20 cellular contexts compared by ENCODE assay signal in genomic region chr4:30863031-30863430, GRCh38.
A peak's percentile ranks its signal among the peaks of the same experiment; 100 is the strongest.
DNase-seq lines count a peak whose midpoint lies in the region; ATAC-seq and TF ChIP-seq lines count a peak whose summit lies in the region.
"Had no signal": no experiment of that assay in that cellular context is flagged by ENCODE, and none has a peak within 500 bp of the region (broad histone marks: within the 10 kb centered on the region; RNA-seq: fewer than 3 reads in every experiment).

No MANE protein-coding gene starts in this region.

- H3K79me2 ChIP-seq in hepatocyte = peaks cover 4% of the 10 kb centered on the region

- H3K27me3 ChIP-seq in foreskin keratinocyte (no peaks in the 10 kb centered on the region), thoracic aorta (replicated peaks; ENCODE audit: insufficient read depth) (no peaks in the 10 kb centered on the region), hepatocyte (no peaks in the 10 kb centered on the region)
- H3K27me3 ChIP-seq: BLaER1, ovary had no signal

- no peak overlapping the region for H3K4me2 ChIP-seq in hepatocyte
- H3K4me2 ChIP-seq: BLaER1 had no signal

- H3K9me3 Mint-ChIP-seq in brain = no peaks in the 10 kb centered on the region
- H3K9me3 Mint-ChIP-seq: dendritic cell treated with granulocyte-macrophage colony-stimulating factor and Interleukin-4, amounts not matched to agents 40 ng/mL and 50 ng/mL, for 4 days had no signal

- H3K9me3 ChIP-seq in thoracic aorta (no peaks in the 10 kb centered on the region), hepatocyte (ENCODE audit: low read depth) (no peaks in the 10 kb centered on the region)
- H3K9me3 ChIP-seq: BLaER1, ovary had no signal

- WGBS in hepatocyte (ENCODE audit: low lambda C conversion rate, missing lambda C conversion rate) = 77% methylated on average over 2 of the region's 2 CpGs

- DNase-seq in HS-5 (ENCODE audit: low read depth) (peak; percentile 71), foreskin keratinocyte (peak; percentile 15 to 41), thoracic aorta (ENCODE audit: low spot score) (no peak), hepatocyte (ENCODE audit: low spot score) (no peak)
- DNase-seq: activated CD4-positive, alpha-beta T cell treated with anti-CD3 and anti-CD28 coated beads for 36 hours; activated CD8-positive, alpha-beta memory T cell treated with anti-CD3 and anti-CD28 coated beads, Interleukin-2, amount 10 ng/mL, durations not matched to agents 7 days and 5 days; activated gamma-delta T cell; anterior cingulate cortex; GDM1; NCI-H1417; NCI-H2171 treated with DMSO at 0.1 percent for 48 hours; NCI-H774; ovary had no signal

- H3K4me1 Mint-ChIP-seq in brain = peaks cover 53% of the 10 kb centered on the region
- H3K4me1 Mint-ChIP-seq: activated CD4-positive, alpha-beta T cell treated with anti-CD3 and anti-CD28 coated beads for 36 hours; activated CD8-positive, alpha-beta memory T cell treated with anti-CD3 and anti-CD28 coated beads, Interleukin-2, amount 10 ng/mL, durations not matched to agents 7 days and 5 days had no signal

- peak overlapping the region in 3 of 5 experiments; percentile 28 to 55 (median 28) for H3K27ac Mint-ChIP-seq in brain
- H3K27ac Mint-ChIP-seq: activated CD4-positive, alpha-beta T cell treated with anti-CD3 and anti-CD28 coated beads for 36 hours; activated CD8-positive, alpha-beta memory T cell treated with anti-CD3 and anti-CD28 coated beads, Interleukin-2, amount 10 ng/mL, durations not matched to agents 7 days and 5 days; dendritic cell treated with granulocyte-macrophage colony-stimulating factor and Interleukin-4, amounts not matched to agents 40 ng/mL and 50 ng/mL, for 4 days had no signal

- no peak overlapping the region for H3K4me3 Mint-ChIP-seq in brain
- H3K4me3 Mint-ChIP-seq: activated CD4-positive, alpha-beta T cell treated with anti-CD3 and anti-CD28 coated beads for 36 hours; activated CD8-positive, alpha-beta memory T cell treated with anti-CD3 and anti-CD28 coated beads, Interleukin-2, amount 10 ng/mL, durations not matched to agents 7 days and 5 days; dendritic cell treated with granulocyte-macrophage colony-stimulating factor and Interleukin-4, amounts not matched to agents 40 ng/mL and 50 ng/mL, for 4 days had no signal

- H3K4me1 ChIP-seq in foreskin keratinocyte = peaks cover 17% of the 10 kb centered on the region
- peaks cover 39 to 80% of the 10 kb centered on the region in 2 donors for H3K4me1 ChIP-seq in thoracic aorta (ENCODE audit: control insufficient read depth in 1 of 2, low read depth in 2 of 2)
- peaks cover 14% of the 10 kb centered on the region for H3K4me1 ChIP-seq in hepatocyte (ENCODE audit: insufficient read depth)
- H3K4me1 ChIP-seq: BLaER1 had no signal

- no peak for TF ChIP-seq CTCF in brain (conservative IDR thresholded peaks at IDR 0.05)
- TF ChIP-seq CTCF in foreskin keratinocyte (conservative IDR thresholded peaks at IDR 0.05) = no peak
- no peak for TF ChIP-seq CTCF in thoracic aorta (IDR thresholded peaks at IDR 0.05)
- TF ChIP-seq CTCF in hepatocyte (IDR thresholded peaks at IDR 0.05; ENCODE audit: poor library complexity) = no peak

- ATAC-seq in foreskin keratinocyte = no peak
- no peak for ATAC-seq in thoracic aorta (ENCODE audit: insufficient number of reproducible peaks, low FRiP score, low read depth)
- no peak for ATAC-seq in HG02973 (IDR thresholded peaks at IDR 0.05; ENCODE audit: unreplicated experiment)
- no peak for ATAC-seq in GM21576 (IDR thresholded peaks at IDR 0.05; ENCODE audit: unreplicated experiment)
- no peak for ATAC-seq in GM19324 (IDR thresholded peaks at IDR 0.05; ENCODE audit: low FRiP score, unreplicated experiment)
- ATAC-seq: activated CD4-positive, alpha-beta T cell treated with anti-CD3 and anti-CD28 coated beads for 36 hours; activated CD8-positive, alpha-beta memory T cell treated with anti-CD3 and anti-CD28 coated beads, Interleukin-2, amount 10 ng/mL, durations not matched to agents 7 days and 5 days had no signal

- H3K27ac ChIP-seq in foreskin keratinocyte (no peak overlapping the region), thoracic aorta (peak overlapping the region; percentile 18 to 21), hepatocyte (no peak overlapping the region)
- H3K27ac ChIP-seq: BLaER1, ovary, skin epidermis had no signal

- no peaks in the 10 kb centered on the region for H3K36me3 Mint-ChIP-seq in brain
- H3K36me3 Mint-ChIP-seq: activated CD8-positive, alpha-beta memory T cell treated with anti-CD3 and anti-CD28 coated beads, Interleukin-2, amount 10 ng/mL, durations not matched to agents 7 days and 5 days had no signal

- no peaks in the 10 kb centered on the region for H4K20me1 ChIP-seq in hepatocyte (ENCODE audit: insufficient read depth, poor library complexity, severe bottlenecking)
- H4K20me1 ChIP-seq: BLaER1 had no signal

- no peak overlapping the region for H2AFZ ChIP-seq in hepatocyte

- H3K36me3 ChIP-seq in thoracic aorta (no peaks in the 10 kb centered on the region), hepatocyte (replicated peaks; ENCODE audit: insufficient read depth, low read depth) (no peaks in the 10 kb centered on the region)
- H3K36me3 ChIP-seq: BLaER1, ovary had no signal

- no peaks in the 10 kb centered on the region for H3K9me2 ChIP-seq in hepatocyte (replicated peaks; ENCODE audit: insufficient read depth)

- H3K4me3 ChIP-seq in thoracic aorta (no peak overlapping the region), hepatocyte (no peak overlapping the region)
- H3K4me3 ChIP-seq: BLaER1, ovary, skin epidermis had no signal

- H3K27me3 Mint-ChIP-seq in brain = no peaks in the 10 kb centered on the region
- H3K27me3 Mint-ChIP-seq: activated CD4-positive, alpha-beta T cell treated with anti-CD3 and anti-CD28 coated beads for 36 hours; activated CD8-positive, alpha-beta memory T cell treated with anti-CD3 and anti-CD28 coated beads, Interleukin-2, amount 10 ng/mL, durations not matched to agents 7 days and 5 days; dendritic cell treated with granulocyte-macrophage colony-stimulating factor and Interleukin-4, amounts not matched to agents 40 ng/mL and 50 ng/mL, for 4 days had no signal

Comparison
In these comparisons a context has a peak if more than half of its experiments do, and no peak if none do; other contexts are left out.
1. DNase-seq: peak in HS-5 (single experiment) and foreskin keratinocyte (2 of 2); none in thoracic aorta (single experiment) and hepatocyte (single experiment).
2. H3K27ac ChIP-seq: peak in thoracic aorta (2 of 2); none in foreskin keratinocyte (single experiment) and hepatocyte (single experiment).